ENCODE assay signal across 8 cellular contexts in genomic region chr20:32277361-32278198, GRCh38. TPM values are rescaled to one million over a fixed set of nuclear protein-coding genes. Genes with fewer than 3 reads are reported as not detected.
DNase-seq lines count a peak whose midpoint lies in the region; ATAC-seq, FAIRE-seq and TF ChIP-seq lines count a peak whose summit lies in the region.

TSS of gene KIF3B (plus strand) at chr20:32277651. CDS start at chr20:32309778, 32,127 bp downstream.

- peaks cover 17% of the 10 kb centered on the region for H3K4me1 ChIP-seq in Panc1 (ENCODE audit: control insufficient read depth, insufficient read depth, low read length)
- peaks cover 0 to 7% of the 10 kb centered on the region in 2 donors for H3K4me1 ChIP-seq in esophagus (ENCODE audit: control insufficient read depth in 2 of 2, insufficient read depth in 2 of 2, low read length in 1 of 2)
- H3K4me1 ChIP-seq in mucosa of rectum (ENCODE audit: control insufficient read depth in 2 of 2, insufficient read depth in 2 of 2, low read length in 2 of 2) = peaks cover 8 to 10% of the 10 kb centered on the region in 2 donors

- in situ Hi-C loops in KBM-7 (cut with MboI; ENCODE audit: low pct_unique_long_range_greater_than_20kb, low sequenced_read_pairs) (no loop called here), Panc1 (cut with HindIII; ENCODE audit: low pct_unique_long_range_greater_than_20kb, low sequenced_read_pairs) (loop anchor here (5.0 kb wide), 1 partner anchor 40 kb away; no protein-coding TSS in a partner anchor)

- CTCF ChIA-PET in Panc1 (lab: Charles Lee) = no interaction called here

- 1 to 2% methylated on average over 53 to 62 of the region's 62 CpGs for WGBS in esophagus, 2 donors

- H3K27me3 ChIP-seq in Panc1 (ENCODE audit: control insufficient read depth, insufficient read depth, low read length) = no peaks in the 10 kb centered on the region
- H3K27me3 ChIP-seq in esophagus (ENCODE audit: control insufficient read depth in 1 of 2, insufficient read depth in 2 of 2, low read length in 2 of 2) = no peaks in the 10 kb centered on the region
- no peaks in the 10 kb centered on the region for H3K27me3 ChIP-seq in mucosa of rectum (ENCODE audit: control insufficient read depth in 2 of 2, insufficient read depth in 2 of 2, low read length in 2 of 2)

- H3K36me3 Mint-ChIP-seq in activated T-cell treated with anti-CD3 and anti-CD28 coated beads, Interleukin-2, amount 50 U/mL, for 24 hours (ENCODE audit: low read depth) = peaks cover 42% of the 10 kb centered on the region

- H3K36me3 ChIP-seq in Panc1 (ENCODE audit: control insufficient read depth, insufficient read depth, low read length) (peaks cover 4% of the 10 kb centered on the region; the same call in 1 of the 2 replicates), esophagus (ENCODE audit: control insufficient read depth in 2 of 2, insufficient read depth in 2 of 2, low read length in 1 of 2) (peaks cover 0 to 2% of the 10 kb centered on the region in 2 donors), mucosa of rectum (ENCODE audit: control insufficient read depth in 2 of 2, insufficient read depth in 2 of 2, low read length in 2 of 2) (peaks cover 0 to 3% of the 10 kb centered on the region in 2 donors)

- H3K9me3 ChIP-seq in Panc1 (ENCODE audit: control insufficient read depth, insufficient read depth, low read depth, low read length) (no peaks in the 10 kb centered on the region), esophagus (ENCODE audit: control insufficient read depth in 2 of 2, insufficient read depth in 1 of 2, low read depth in 1 of 2, low read length in 1 of 2) (no peaks in the 10 kb centered on the region), mucosa of rectum (ENCODE audit: control insufficient read depth in 2 of 2, low read length in 2 of 2) (no peaks in the 10 kb centered on the region)

- POLR2A ChIA-PET in Panc1 (lab: Charles Lee) = interaction anchor here (0.7 kb wide), 1 partner anchor 92 kb away, joined by 3 read pairs; no protein-coding TSS in a partner anchor

- peak within 1 kb of the TSS; percentile 98 for H3K27ac Mint-ChIP-seq in activated T-cell treated with anti-CD3 and anti-CD28 coated beads, Interleukin-2, amount 50 U/mL, for 24 hours

- peaks cover 52% of the 10 kb centered on the region for H3K4me1 Mint-ChIP-seq in activated T-cell treated with anti-CD3 and anti-CD28 coated beads, Interleukin-2, amount 50 U/mL, for 24 hours (ENCODE audit: low read depth)

- peak within 1 kb of the TSS; percentile 92 for H3K27ac ChIP-seq in Panc1 (ENCODE audit: low read length)
- peak within 1 kb of the TSS; percentile 19 to 54 for H3K27ac ChIP-seq in esophagus (ENCODE audit: low read depth in 2 of 2, low read length in 1 of 2)
- H3K27ac ChIP-seq in mucosa of rectum (ENCODE audit: low read depth in 2 of 2, low read length in 2 of 2) = peak within 1 kb of the TSS; percentile 53 to 68

- H3K9me3 Mint-ChIP-seq in activated T-cell treated with anti-CD3 and anti-CD28 coated beads, Interleukin-2, amount 50 U/mL, for 24 hours = peaks cover 8% of the 10 kb centered on the region

- no TSS peak for BruUV-seq in Panc1 (replicated peaks; lab: Mats Ljungman, UMichigan)

- intact Hi-C loops in Panc1 (cut with micrococcal nuclease; ENCODE audit: unreplicated experiment) = no loop called here

- no peak for TF ChIP-seq CTCF in D721Med (IDR thresholded peaks at IDR 0.05; ENCODE audit: insufficient read depth, missing control alignments)
- TF ChIP-seq CTCF in Panc1 (IDR thresholded peaks at IDR 0.05) = no peak

- ATAC-seq in GM21576 (IDR thresholded peaks at IDR 0.05; ENCODE audit: unreplicated experiment) (peak; percentile 72), Panc1 (peak; percentile 99)

- no peak for FAIRE-seq in D721Med (lab: Jason Lieb, UNC)

- DNase-seq in D721Med (ENCODE audit: insufficient read length, low spot score) (peak; percentile 97), KBM-7 (peak; percentile 92), Panc1 (ENCODE audit: low read depth, low spot score) (peak; percentile 83)
- peak; percentile 89 for DNase-seq in activated T-cell treated with anti-CD3 and anti-CD28 coated beads, Interleukin-2, amount 50 U/mL, for 24 hours
- DNase-seq in stimulated activated CD8-positive, alpha-beta memory T cell treated with anti-CD3 and anti-CD28 coated beads, Interleukin-4, amount 100 ng/mL, for 24 hours (ENCODE audit: low read depth) = peak; percentile 78

- no peaks in the 10 kb centered on the region for H3K27me3 Mint-ChIP-seq in activated T-cell treated with anti-CD3 and anti-CD28 coated beads, Interleukin-2, amount 50 U/mL, for 24 hours

- H3K4me3 ChIP-seq in Panc1 (ENCODE audit: low read depth in 2 of 2, low read length in 2 of 2) = peak within 1 kb of the TSS; percentile 72 to 91
- H3K4me3 ChIP-seq in esophagus (ENCODE audit: low read depth in 1 of 2, low read length in 2 of 2) = peak within 1 kb of the TSS; percentile 76 to 78
- H3K4me3 ChIP-seq in mucosa of rectum (ENCODE audit: low read length in 2 of 2) = peak within 1 kb of the TSS; percentile 89 to 92

- H3K9ac ChIP-seq in mucosa of rectum (ENCODE audit: low read depth in 1 of 2, low read length in 2 of 2) = peak within 1 kb of the TSS; percentile 79 to 85

- H3K4me3 Mint-ChIP-seq in activated T-cell treated with anti-CD3 and anti-CD28 coated beads, Interleukin-2, amount 50 U/mL, for 24 hours = peak within 1 kb of the TSS; percentile 96

RNA-seq across cellular contexts. Expression of gene KIF3B, which starts in this region (rescaled TPM):
- 67.8 TPM for total RNA-seq in Panc1 (2021; ENCODE audit: unreplicated experiment)
- polyA plus RNA-seq in Panc1 (2012; ENCODE audit: insufficient read length) = 46.6 TPM
- 1 to 10 TPM; 2.6 to 4.5 TPM for polyA plus RNA-seq in esophagus

Comparison
In these comparisons a context has a peak if more than half of its experiments do, and no peak if none do; other contexts are left out.
1. Peak in every context shown above with its lines: DNase-seq, ATAC-seq, H3K4me3 ChIP-seq and H3K27ac ChIP-seq.
2. H3K27ac ChIP-seq: peak in every context shown above with its lines; median percentile 92 in Panc1; 60 in mucosa of rectum; 36 in esophagus.